Comparison of ENCODE assay signal across 11 cellular contexts in the genomic region with DNA sequence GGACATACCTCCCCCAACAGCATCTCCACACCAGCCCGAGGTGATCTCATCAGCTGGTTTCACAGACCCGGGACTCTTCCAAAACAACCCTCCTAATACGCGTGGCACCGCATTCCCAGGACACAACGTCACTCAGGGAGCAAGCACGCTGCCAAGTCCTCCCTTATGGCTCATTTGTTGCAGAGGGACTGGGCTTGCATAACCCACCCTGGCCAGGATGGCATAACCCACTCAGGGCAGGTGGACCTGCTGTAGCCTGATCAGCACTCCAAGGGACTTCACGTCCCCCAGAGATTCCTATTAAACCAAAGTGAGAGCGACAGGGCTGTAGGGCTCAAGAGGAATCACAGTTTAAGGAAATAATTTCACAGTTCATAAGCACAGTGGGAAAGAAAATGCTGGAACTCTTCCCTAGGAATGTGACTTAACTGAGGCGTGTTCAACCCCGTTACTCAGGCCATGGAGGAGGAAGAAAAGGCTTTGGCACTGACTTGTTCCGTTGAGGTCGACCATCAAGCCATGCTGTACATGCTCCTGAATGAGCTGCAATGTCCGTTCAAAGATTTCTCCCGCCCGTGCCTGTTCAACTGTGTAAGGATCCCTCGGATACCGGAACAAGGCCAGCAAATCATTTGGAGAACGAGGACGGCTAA.
DNase-seq lines count a peak whose midpoint lies in the region; ATAC-seq and TF ChIP-seq lines count a peak whose summit lies in the region.
"Had no signal": no experiment of that assay in that cellular context is flagged by ENCODE, and none has a peak within 500 bp of the region (broad histone marks: within the 10 kb centered on the region; RNA-seq: fewer than 3 reads in every experiment).

No MANE protein-coding gene starts in this region.

- TF ChIP-seq CTCF in HFFc6 (IDR thresholded peaks at IDR 0.05) (no peak), cardiac fibroblast (IDR thresholded peaks at IDR 0.05; ENCODE audit: low read depth, low read length) (no peak), kidney epithelial cell (IDR thresholded peaks at IDR 0.05; ENCODE audit: insufficient read depth, low read length, poor library complexity, severe bottlenecking) (no peak), stomach (IDR thresholded peaks at IDR 0.05) (no peak)

- H3K9me3 ChIP-seq in stomach: no peaks in the 10 kb centered on the region

- peaks cover 38% of the 10 kb centered on the region for H3K36me3 Mint-ChIP-seq in HFFc6 (ENCODE audit: low read depth)

- intact Hi-C loops in stomach (cut with DNase I; ENCODE audit: low total_unique reads): no loop called here

- no peak for TF ChIP-seq POLR2A in stomach (IDR thresholded peaks at IDR 0.05)

- peak; percentile 41 for TF ChIP-seq EP300 in stomach (IDR thresholded peaks at IDR 0.05)

- H3K4me3 ChIP-seq in cardiac fibroblast (replicated peaks in 1 of 2; ENCODE audit: low read depth in 2 of 2, low read length in 2 of 2) (no peak overlapping the region), kidney epithelial cell (ENCODE audit: low read depth, low read length) (no peak overlapping the region), stomach (no peak overlapping the region)
- H3K4me3 ChIP-seq: skin epidermis had no signal

- WGBS in stomach, 5 donors: 62 to 83% (median 74%) methylated on average over 20 of the region's 20 CpGs

- H3K27me3 ChIP-seq in kidney epithelial cell (ENCODE audit: control insufficient read depth, insufficient read depth, low read length): no peaks in the 10 kb centered on the region
- peaks cover 0 to 4% (median 0%) of the 10 kb centered on the region in 3 donors for H3K27me3 ChIP-seq in stomach

- peaks cover 13% of the 10 kb centered on the region for H3K27me3 Mint-ChIP-seq in HFFc6 (ENCODE audit: insufficient read depth)
- H3K27me3 Mint-ChIP-seq: dendritic cell treated with granulocyte-macrophage colony-stimulating factor and Interleukin-4, amounts not matched to agents 40 ng/mL and 50 ng/mL, for 4 days had no signal

- H3K9me3 Mint-ChIP-seq in HFFc6: no peaks in the 10 kb centered on the region

- H3K4me1 Mint-ChIP-seq in HFFc6 (ENCODE audit: low read depth): peaks cover 5% of the 10 kb centered on the region; the same call in 1 of the 2 replicates

- H3K4me3 Mint-ChIP-seq in HFFc6: no peak overlapping the region
- H3K4me3 Mint-ChIP-seq: dendritic cell treated with granulocyte-macrophage colony-stimulating factor and Interleukin-4, amounts not matched to agents 40 ng/mL and 50 ng/mL, for 4 days had no signal

- DNase-seq in HFFc6 (peak; percentile 71), cardiac fibroblast (ENCODE audit: low read depth in 2 of 2) (peak; percentile 97 to 100), kidney epithelial cell (ENCODE audit: low read depth) (peak; percentile 75), stomach (peak; percentile 32), middle frontal gyrus (ENCODE audit: extremely low spot score, low spot score) (no peak), NCI-H1092 (lab: John Stamatoyannopoulos, UW) (no peak), activated gamma-delta T cell treated with Interleukin-2 at 50 U/mL for 16 hours (no peak)
- DNase-seq: NCI-H1930 had no signal

- H3K27ac ChIP-seq in stomach: peak overlapping the region in 4 of 5 donors; percentile 21 to 82 (median 74)

- no peak for ATAC-seq in GM21381 (IDR thresholded peaks at IDR 0.05; ENCODE audit: unreplicated experiment)

- H3K36me3 ChIP-seq in kidney epithelial cell (ENCODE audit: control insufficient read depth, insufficient read depth, low read length) (peaks cover 1% of the 10 kb centered on the region), stomach (peaks cover 5 to 27% (median 14%) of the 10 kb centered on the region in 4 donors)

- peaks cover 4 to 45% (median 20%) of the 10 kb centered on the region in 4 donors for H3K4me1 ChIP-seq in stomach

- H3K27ac Mint-ChIP-seq in HFFc6: no peak overlapping the region
- H3K27ac Mint-ChIP-seq: dendritic cell treated with granulocyte-macrophage colony-stimulating factor and Interleukin-4, amounts not matched to agents 40 ng/mL and 50 ng/mL, for 4 days had no signal

Comparison
In these comparisons a context has a peak if more than half of its experiments do, and no peak if none do; other contexts are left out.
1. DNase-seq: peak in HFFc6 (single experiment), cardiac fibroblast (2 of 2), kidney epithelial cell (single experiment) and stomach (single experiment); none in middle frontal gyrus (single experiment), NCI-H1092 (single experiment) and activated gamma-delta T cell treated with Interleukin-2 at 50 U/mL for 16 hours (single experiment).